11 cellular contexts compared by ENCODE assay signal in the genomic region with DNA sequence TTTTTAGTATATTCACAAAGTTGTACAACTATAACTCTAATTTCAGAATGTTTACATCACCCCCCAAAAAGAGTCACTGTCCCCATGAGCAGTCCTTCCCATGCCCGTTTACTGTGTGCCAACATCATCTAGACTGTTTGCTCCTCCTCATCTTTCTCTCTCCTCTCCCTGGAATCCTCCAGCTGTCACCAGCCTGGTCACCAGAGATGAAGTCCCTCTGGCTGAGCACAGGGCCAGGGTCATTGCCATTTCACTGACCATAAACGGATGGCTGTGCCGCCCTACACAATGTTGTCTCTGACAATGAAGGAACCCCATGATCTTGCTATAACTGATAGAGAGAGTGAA. TPM values are rescaled to one million over a fixed set of nuclear protein-coding genes. Genes with fewer than 3 reads are reported as not detected.
DNase-seq lines count a peak whose midpoint lies in the region; ATAC-seq and TF ChIP-seq lines count a peak whose summit lies in the region.
"Had no signal": no experiment of that assay in that cellular context is flagged by ENCODE, and none has a peak within 500 bp of the region (broad histone marks: within the 10 kb centered on the region; RNA-seq: fewer than 3 reads in every experiment).

No MANE protein-coding gene starts in this region.

- H3K4me1 Mint-ChIP-seq in stimulated activated memory B cell treated with anti-CD40 and anti-IgM and Interleukin-4, amounts not matched to agents 10 μg/mL and 1 μg/mL and 100 μg/mL, for 72 hours, result peaks cover 10% of the 10 kb centered on the region

- no peaks in the 10 kb centered on the region for H3K9me3 ChIP-seq in AG04450 (ENCODE audit: control insufficient read depth, insufficient read depth, low read length)
- no peaks in the 10 kb centered on the region for H3K9me3 ChIP-seq in GM23248 (ENCODE audit: low read depth)
- H3K9me3 ChIP-seq in psoas muscle, result no peaks in the 10 kb centered on the region
- H3K9me3 ChIP-seq: Caco-2 had no signal

- no peaks in the 10 kb centered on the region for H3K36me3 ChIP-seq in GM23248 (ENCODE audit: low read depth)
- H3K36me3 ChIP-seq in brain microvascular endothelial cell (replicated peaks), result no peaks in the 10 kb centered on the region
- H3K36me3 ChIP-seq in psoas muscle (ENCODE audit: insufficient read depth in 1 of 2, low read depth in 1 of 2), result no peaks in the 10 kb centered on the region

- no peaks in the 10 kb centered on the region for H3K79me2 ChIP-seq in GM23248 (ENCODE audit: insufficient read depth)

- H3K27ac Mint-ChIP-seq in stimulated activated memory B cell treated with anti-CD40 and anti-IgM and Interleukin-4, amounts not matched to agents 10 μg/mL and 1 μg/mL and 100 μg/mL, for 72 hours, result no peak overlapping the region

- ATAC-seq in psoas muscle (peak; percentile 68 to 86 (median 70)), GM21423 (IDR thresholded peaks at IDR 0.05; ENCODE audit: unreplicated experiment) (no peak), HG03097 (IDR thresholded peaks at IDR 0.05; ENCODE audit: low FRiP score, unreplicated experiment) (no peak)
- ATAC-seq in stimulated activated memory B cell treated with anti-CD40 and anti-IgM and Interleukin-4, amounts not matched to agents 10 μg/mL and 1 μg/mL and 100 μg/mL, for 72 hours, result no peak

- H2AFZ ChIP-seq in GM23248, result peak overlapping the region; percentile 80

- no peak overlapping the region for H3K4me3 Mint-ChIP-seq in stimulated activated memory B cell treated with anti-CD40 and anti-IgM and Interleukin-4, amounts not matched to agents 10 μg/mL and 1 μg/mL and 100 μg/mL, for 72 hours
- H3K4me3 Mint-ChIP-seq: nephron had no signal

- H3K4me3 ChIP-seq in AG04450 (ENCODE audit: low read depth, low read length) (no peak overlapping the region), GM23248 (no peak overlapping the region), brain microvascular endothelial cell (ENCODE audit: low read depth, low read length) (no peak overlapping the region), psoas muscle (no peak overlapping the region)

- H3K9me2 ChIP-seq in GM23248 (ENCODE audit: insufficient read depth), result no peaks in the 10 kb centered on the region

- CTCF ChIA-PET in AG04450 (lab: Charles Lee), result interaction anchor here (1.5 kb wide), 1 partner anchor 16 kb away, joined by 3 read pairs; no protein-coding TSS in a partner anchor

- H3K4me1 ChIP-seq in GM23248 (ENCODE audit: insufficient read depth) (peaks cover 15% of the 10 kb centered on the region), psoas muscle (peaks cover 18% of the 10 kb centered on the region)

- peaks cover 39% of the 10 kb centered on the region for H3K27me3 Mint-ChIP-seq in stimulated activated memory B cell treated with anti-CD40 and anti-IgM and Interleukin-4, amounts not matched to agents 10 μg/mL and 1 μg/mL and 100 μg/mL, for 72 hours

- H3K36me3 Mint-ChIP-seq in stimulated activated memory B cell treated with anti-CD40 and anti-IgM and Interleukin-4, amounts not matched to agents 10 μg/mL and 1 μg/mL and 100 μg/mL, for 72 hours, result no peaks in the 10 kb centered on the region

- H3K27me3 ChIP-seq in AG04450 (ENCODE audit: control insufficient read depth, insufficient read depth, low read length) (no peaks in the 10 kb centered on the region), GM23248 (replicated peaks; ENCODE audit: insufficient read depth) (no peaks in the 10 kb centered on the region), brain microvascular endothelial cell (replicated peaks) (no peaks in the 10 kb centered on the region), psoas muscle (ENCODE audit: insufficient read depth in 3 of 3, low read length in 2 of 3) (no peaks in the 10 kb centered on the region)

- peaks cover 36% of the 10 kb centered on the region for H3F3A ChIP-seq in GM23248 (ENCODE audit: insufficient read depth)

- POLR2A ChIA-PET in AG04450 (lab: Yijun Ruan, JAX), result no interaction called here

- TF ChIP-seq CTCF in AG04450 (IDR thresholded peaks at IDR 0.05; ENCODE audit: low read depth, low read length) (no peak), brain microvascular endothelial cell (IDR thresholded peaks at IDR 0.05; ENCODE audit: low read depth, low read length, missing control alignments) (no peak), psoas muscle (IDR thresholded peaks at IDR 0.05) (no peak)

- H3K9me3 Mint-ChIP-seq in stimulated activated memory B cell treated with anti-CD40 and anti-IgM and Interleukin-4, amounts not matched to agents 10 μg/mL and 1 μg/mL and 100 μg/mL, for 72 hours, result no peaks in the 10 kb centered on the region
- H3K9me3 Mint-ChIP-seq: nephron had no signal

- DNase-seq in AG04450 (ENCODE audit: low read depth, low spot score) (no peak), GM23248 (no peak), brain microvascular endothelial cell (no peak), psoas muscle (no peak)
- no peak for DNase-seq in stimulated activated CD4-positive, alpha-beta T cell treated with anti-CD3 and anti-CD28 coated beads, Interleukin-15, amount 100 ng/mL, for 24 hours
- DNase-seq: Caco-2, NCI-H2107 had no signal

- H3K4me2 ChIP-seq in GM23248 (ENCODE audit: unreplicated experiment), result peak overlapping the region; percentile 27

- no peaks in the 10 kb centered on the region for H4K20me1 ChIP-seq in GM23248 (ENCODE audit: insufficient read depth)

- peak overlapping the region; percentile 79 for H3K9ac ChIP-seq in GM23248

- intact Hi-C loops in psoas muscle (cut with DNase I), result loop anchor here in 1 of 2 donors (10.0 kb wide), 2 partner anchors 135 to 185 kb away; no protein-coding TSS in a partner anchor

- H3K27ac ChIP-seq in AG04450 (ENCODE audit: low read depth, low read length) (peak overlapping the region; percentile 4), GM23248 (peak overlapping the region; percentile 95), brain microvascular endothelial cell (peak overlapping the region; percentile 51), psoas muscle (peak overlapping the region; percentile 83)

- in situ Hi-C loops in GM23248 (cut with MboI), result no loop called here
- in situ Hi-C loops in brain microvascular endothelial cell (cut with HindIII; ENCODE audit: low pct_ligation_motif_present, low sequenced_read_pairs), result no loop called here

- WGBS in GM23248 (ENCODE audit: low coverage in 1 of 2, low lambda C conversion rate in 2 of 2, missing lambda C conversion rate in 2 of 2), 2 experiments, result 92 to 100% methylated on average over 3 of the region's 3 CpGs
- 50 to 86% (median 58%) methylated on average over 3 of the region's 3 CpGs for WGBS in psoas muscle, 3 donors

RNA-seq across cellular contexts. Expression of gene C2CD4B, which starts 45.2 kb away (rescaled TPM):
- not detected in 2 replicates for polyA plus RNA-seq in AG04450 (2011; rRNA removed)
- polyA minus RNA-seq in AG04450 (2011; rRNA and poly(A)+ RNA removed), result not detected in 2 replicates
- total RNA-seq in GM23248 (2014; rRNA removed; shearing (Covaris generic)), result not detected in 2 replicates
- polyA plus RNA-seq in GM23248 (2016; fragmentation: Nextera tagmentation; extraction: Ambion mirVana), result not detected in 2 replicates
- total RNA-seq in psoas muscle, result 1 to 10 TPM in 3 of 4 donors, under 1 TPM in 1; 0.60 to 3.2 (median 1.4) TPM
- polyA plus RNA-seq in psoas muscle, result 1 to 10 TPM in 1 of 3 donors, under 1 TPM in 2; 0.17 to 8.6 (median 0.25) TPM

RNA-seq across cellular contexts. Expression of gene C2CD4A, which starts 53.1 kb away (rescaled TPM):
- not detected in 2 replicates for polyA plus RNA-seq in AG04450 (2011; rRNA removed)
- polyA minus RNA-seq in AG04450 (2011; rRNA and poly(A)+ RNA removed), result not detected in 2 replicates
- total RNA-seq in GM23248 (2014; rRNA removed; shearing (Covaris generic)), result not detected in 2 replicates
- polyA plus RNA-seq in GM23248 (2016; fragmentation: Nextera tagmentation; extraction: Ambion mirVana), result not detected in 2 replicates
- 1 to 10 TPM in 1 of 4 donors, under 1 TPM in 3; 0.09 to 2.3 (median 0.45) TPM for total RNA-seq in psoas muscle
- polyA plus RNA-seq in psoas muscle, result 1 to 10 TPM in 1 of 3 donors, under 1 TPM in 2; 0.04 to 6.7 (median 0.19) TPM

RNA-seq across cellular contexts. Expression of gene VPS13C, which starts 59.7 kb away (rescaled TPM):
- polyA plus RNA-seq in AG04450 (2011; rRNA removed) (17.8 and 18.4 TPM in 2 replicates), GM23248 (2016; fragmentation: Nextera tagmentation; extraction: Ambion mirVana) (8.0 and 8.7 TPM in 2 replicates), psoas muscle (1 to 10 TPM; 7.1 to 9.8 (median 8.0) TPM)
- polyA minus RNA-seq in AG04450 (2011; rRNA and poly(A)+ RNA removed), result 54.0 and 107 TPM in 2 replicates
- 21.7 and 23.8 TPM in 2 replicates for total RNA-seq in GM23248 (2014; rRNA removed; shearing (Covaris generic))
- 10 to 100 TPM; 24.8 to 34.1 (median 30.6) TPM for total RNA-seq in psoas muscle

Comparison
In these comparisons a context has a peak if more than half of its experiments do, and no peak if none do; other contexts are left out.
1. H3K27ac ChIP-seq: peak in every context shown above with its lines; median percentile 95 in GM23248; 83 in psoas muscle; 51 in brain microvascular endothelial cell; 4 in AG04450.
2. ATAC-seq: peak in psoas muscle (4 of 4); none in GM21423 (single experiment), stimulated activated memory B cell treated with anti-CD40 and anti-IgM and Interleukin-4, amounts not matched to agents 10 μg/mL and 1 μg/mL and 100 μg/mL, for 72 hours (single experiment) and HG03097 (single experiment).